Comparison of ENCODE assay signal across 11 cellular contexts in the genomic region with DNA sequence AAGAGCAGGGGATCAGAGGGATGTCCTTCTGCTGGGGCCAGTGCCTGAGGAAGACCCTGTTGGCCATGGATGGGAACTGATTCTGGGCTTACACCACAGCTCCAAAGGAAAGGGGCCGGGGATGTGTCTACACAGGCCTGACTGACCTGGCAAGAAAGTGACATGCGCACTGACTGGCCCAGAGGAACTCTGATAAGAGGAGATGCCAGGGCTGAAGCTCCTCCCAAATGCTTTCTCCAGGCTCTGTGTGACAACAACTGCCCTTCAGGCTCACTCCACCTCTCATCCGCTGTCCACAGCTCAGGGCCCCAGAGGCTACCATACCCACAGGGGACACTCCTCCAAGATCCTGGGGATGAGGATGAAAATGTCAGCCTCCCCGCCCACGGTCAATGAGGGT.
A peak's percentile ranks its signal among the peaks of the same experiment; 100 is the strongest.
DNase-seq lines count a peak whose midpoint lies in the region; ATAC-seq and FAIRE-seq lines count a peak whose summit lies in the region.
"Had no signal": no experiment of that assay in that cellular context is flagged by ENCODE, and none has a peak within 500 bp of the region (broad histone marks: within the 10 kb centered on the region; RNA-seq: fewer than 3 reads in every experiment).

No MANE protein-coding gene starts in this region.

- DNase-seq in Right ventricle myocardium inferior (ENCODE audit: missing footprints) (no peak), cardiac septum (ENCODE audit: low spot score) (no peak), aorta (no peak), AG20443 (ENCODE audit: low spot score) (no peak), GM19239 (ENCODE audit: insufficient read length, low spot score) (no peak), posterior vena cava (ENCODE audit: low spot score) (no peak)
- DNase-seq: NCI-H1417 treated with DMSO at 0.1 percent for 48 hours, ovary had no signal

- H3K9me3 ChIP-seq in aorta (ENCODE audit: control insufficient read depth, low read length), result no peaks in the 10 kb centered on the region
- H3K9me3 ChIP-seq: ovary had no signal

- peak overlapping the region in 1 of 2 donors; percentile 41 for H3K27ac ChIP-seq in aorta (ENCODE audit: low read depth in 1 of 2, low read length in 2 of 2)
- H3K27ac ChIP-seq: cardiac muscle cell, ovary had no signal

- no peak overlapping the region for H3K4me3 ChIP-seq in aorta (ENCODE audit: low read length in 2 of 2)
- H3K4me3 ChIP-seq: cardiac muscle cell, ovary had no signal

- 68 to 74% methylated on average over 5 of the region's 5 CpGs for WGBS in aorta, 2 donors

- peak; percentile 87 for ATAC-seq in Right ventricle myocardium inferior
- peak; percentile 28 for ATAC-seq in HG03521 (IDR thresholded peaks at IDR 0.05; ENCODE audit: unreplicated experiment)
- ATAC-seq in esophagus mucosa, result peak; percentile 25
- ATAC-seq in aorta (ENCODE audit: low FRiP score), result peak; percentile 17

- H3K4me1 ChIP-seq in aorta (ENCODE audit: control insufficient read depth in 1 of 2, insufficient read depth in 2 of 2, low read length in 2 of 2), result no peaks in the 10 kb centered on the region

- H3K27me3 ChIP-seq in aorta (ENCODE audit: control insufficient read depth in 1 of 2, insufficient read depth in 2 of 2, low read length in 1 of 2), result no peaks in the 10 kb centered on the region
- H3K27me3 ChIP-seq: cardiac muscle cell, ovary had no signal

- intact Hi-C loops in Right ventricle myocardium inferior (cut with DNase I) (no loop called here), cardiac septum (cut with DNase I) (no loop called here), aorta (cut with DNase I) (no loop called here), posterior vena cava (cut with DNase I) (no loop called here)

- no peak for FAIRE-seq in GM19239 (lab: Jason Lieb, UNC)

- H3K36me3 ChIP-seq in aorta (ENCODE audit: control insufficient read depth in 1 of 2, insufficient read depth in 2 of 2, low read length in 1 of 2), result no peaks in the 10 kb centered on the region
- H3K36me3 ChIP-seq: cardiac muscle cell, ovary had no signal

Comparison
In these comparisons a context has a peak if more than half of its experiments do, and no peak if none do; other contexts are left out.
1. ATAC-seq: peak in every context shown above with its lines; median percentile 87 in Right ventricle myocardium inferior; 28 in HG03521; 25 in esophagus mucosa; 17 in aorta.